In genomic region chr10:53664620-53665019, GRCh38 we compare ENCODE assay signal across 11 cellular contexts.
DNase-seq lines count a peak whose midpoint lies in the region; ATAC-seq, FAIRE-seq and TF ChIP-seq lines count a peak whose summit lies in the region.
"Had no signal": no experiment of that assay in that cellular context is flagged by ENCODE, and none has a peak within 500 bp of the region (broad histone marks: within the 10 kb centered on the region; RNA-seq: fewer than 3 reads in every experiment).

No MANE protein-coding gene starts in this region.

- intact Hi-C loops in A673 (cut with micrococcal nuclease; ENCODE audit: unreplicated experiment) (no loop called here), heart right ventricle (cut with DNase I) (no loop called here)

- CTCF ChIA-PET in A673 (lab: Charles Lee) = no interaction called here

- no peaks in the 10 kb centered on the region for H3K4me1 ChIP-seq in A673 (ENCODE audit: insufficient read depth, low read length, poor library complexity, severe bottlenecking)
- no peaks in the 10 kb centered on the region for H3K4me1 ChIP-seq in suprapubic skin
- no peaks in the 10 kb centered on the region for H3K4me1 ChIP-seq in heart right ventricle
- H3K4me1 ChIP-seq: tibial artery had no signal

- peaks cover 13% of the 10 kb centered on the region for H3K4me1 Mint-ChIP-seq in mesothelial cell of epicardium

- H3K4me3 ChIP-seq in A673 (ENCODE audit: low read depth, low read length, poor library complexity, severe bottlenecking) = no peak overlapping the region
- no peak overlapping the region for H3K4me3 ChIP-seq in bronchial epithelial cell (ENCODE audit: low read depth, low read length)
- no peak overlapping the region for H3K4me3 ChIP-seq in suprapubic skin
- H3K4me3 ChIP-seq in heart right ventricle = no peak overlapping the region
- H3K4me3 ChIP-seq: tibial artery had no signal

- peaks cover 6% of the 10 kb centered on the region for H3K36me3 Mint-ChIP-seq in mesothelial cell of epicardium

- H3K27me3 Mint-ChIP-seq in mesothelial cell of epicardium (ENCODE audit: low read depth) = no peaks in the 10 kb centered on the region
- H3K27me3 Mint-ChIP-seq: activated T-cell treated with anti-CD3 and anti-CD28 coated beads, Interleukin-2, amount 50 U/mL, for 24 hours had no signal

- peak overlapping the region; percentile 42 for H3K27ac Mint-ChIP-seq in mesothelial cell of epicardium
- H3K27ac Mint-ChIP-seq: activated T-cell treated with anti-CD3 and anti-CD28 coated beads, Interleukin-2, amount 50 U/mL, for 24 hours had no signal

- H3K9me3 ChIP-seq in A673 (ENCODE audit: low read depth, low read length, poor library complexity, severe bottlenecking) (peaks cover 16% of the 10 kb centered on the region), suprapubic skin (no peaks in the 10 kb centered on the region), heart right ventricle (peaks cover 0 to 34% (median 4%) of the 10 kb centered on the region in 11 donors)

- no peak for TF ChIP-seq POLR2A in suprapubic skin (IDR thresholded peaks at IDR 0.05)

- no peak for TF ChIP-seq EP300 in suprapubic skin (IDR thresholded peaks at IDR 0.05)

- peaks cover 24% of the 10 kb centered on the region for H3K9me3 Mint-ChIP-seq in mesothelial cell of epicardium

- H3K27ac ChIP-seq in A673 (ENCODE audit: low read depth, low read length, poor library complexity, severe bottlenecking) (no peak overlapping the region), suprapubic skin (no peak overlapping the region), heart right ventricle (no peak overlapping the region)
- H3K27ac ChIP-seq: tibial artery had no signal

- ATAC-seq in heart right ventricle (no peak), HG02623 (IDR thresholded peaks at IDR 0.05; ENCODE audit: unreplicated experiment) (no peak)

- TF ChIP-seq CTCF in A673 (conservative IDR thresholded peaks at IDR 0.05; ENCODE audit: low read depth, low read length) = no peak
- TF ChIP-seq CTCF in bronchial epithelial cell (IDR thresholded peaks at IDR 0.05; ENCODE audit: insufficient read depth, low read length, severe bottlenecking) = no peak
- TF ChIP-seq CTCF in mesothelial cell of epicardium (IDR thresholded peaks at IDR 0.05; ENCODE audit: unreplicated experiment) = no peak
- no peak for TF ChIP-seq CTCF in suprapubic skin (IDR thresholded peaks at IDR 0.05)
- TF ChIP-seq CTCF in heart right ventricle (IDR thresholded peaks at IDR 0.05) = no peak

- peak overlapping the region; percentile 15 for H3K4me3 Mint-ChIP-seq in mesothelial cell of epicardium
- H3K4me3 Mint-ChIP-seq: activated T-cell treated with anti-CD3 and anti-CD28 coated beads, Interleukin-2, amount 50 U/mL, for 24 hours had no signal

- H3K36me3 ChIP-seq in A673 (ENCODE audit: insufficient read depth, low read length, poor library complexity, severe bottlenecking) (no peaks in the 10 kb centered on the region), bronchial epithelial cell (ENCODE audit: control insufficient read depth, insufficient read depth, low read length) (no peaks in the 10 kb centered on the region), suprapubic skin (no peaks in the 10 kb centered on the region), heart right ventricle (no peaks in the 10 kb centered on the region)
- H3K36me3 ChIP-seq: tibial artery had no signal

- 13% methylated on average over 3 of the region's 3 CpGs for WGBS in suprapubic skin
- 11 to 17% methylated on average over 3 of the region's 3 CpGs for WGBS in heart right ventricle, 2 donors

- POLR2A ChIA-PET in A673 (lab: Charles Lee; ENCODE audit: low non-redundant PET) = no interaction called here

- no peak for FAIRE-seq in bronchial epithelial cell (lab: Jason Lieb, UNC)

- DNase-seq in A673 (ENCODE audit: low spot score) (peak; percentile 0), NCI-H2227 treated with DMSO at 0.1 percent for 48 hours (lab: John Stamatoyannopoulos, UW) (peak; percentile 48), bronchial epithelial cell (ENCODE audit: low read depth) (peak; percentile 59), mesothelial cell of epicardium (ENCODE audit: low spot score in 2 of 2, unreplicated experiment in 2 of 2) (no peak), occipital lobe (lab: John Stamatoyannopoulos, UW) (no peak), suprapubic skin (ENCODE audit: low spot score in 2 of 2) (no peak), heart right ventricle (no peak)
- DNase-seq: activated CD4-positive, CD25-positive, alpha-beta regulatory T cell treated with anti-CD3 and anti-CD28 coated beads, Interleukin-2, amount 50 U/mL, for 72 hours; activated T-cell treated with anti-CD3 and anti-CD28 coated beads, Interleukin-2, amount 50 U/mL, for 24 hours; tibial artery had no signal

- no TSS peak for BruUV-seq in A673 (replicated peaks; lab: Mats Ljungman, UMichigan)

- no peaks in the 10 kb centered on the region for H3K27me3 ChIP-seq in A673 (replicated peaks; ENCODE audit: insufficient read depth, low read depth, low read length, poor library complexity)
- H3K27me3 ChIP-seq in bronchial epithelial cell (ENCODE audit: control insufficient read depth, insufficient read depth, low read length) = no peaks in the 10 kb centered on the region
- H3K27me3 ChIP-seq in suprapubic skin = no peaks in the 10 kb centered on the region
- no peaks in the 10 kb centered on the region for H3K27me3 ChIP-seq in heart right ventricle
- H3K27me3 ChIP-seq: tibial artery had no signal

Comparison
In these comparisons a context has a peak if more than half of its experiments do, and no peak if none do; other contexts are left out.
1. DNase-seq: peak in A673 (single experiment), NCI-H2227 treated with DMSO at 0.1 percent for 48 hours (single experiment) and bronchial epithelial cell (single experiment); none in mesothelial cell of epicardium (0 of 2), occipital lobe (single experiment), suprapubic skin (0 of 2) and heart right ventricle (0 of 2).